1 cellular context compared by ENCODE assay signal in genomic region chrX:49919617-49920016, GRCh38.
TF ChIP-seq lines count a peak whose summit lies in the region.

No MANE protein-coding gene starts in this region.

TF ChIP-seq in WTC11, 78 proteins besides CTCF, POLR2A, EP300 and RAD21 (continued from another document):
- TF ChIP-seq AR (CRISPR knock-in tag; IDR thresholded peaks at IDR 0.05) (no peak), ZNF396 (CRISPR knock-in tag; IDR thresholded peaks at IDR 0.05; ENCODE audit: borderline replicate concordance) (no peak), USF1 (CRISPR knock-in tag; IDR thresholded peaks at IDR 0.05) (no peak)
